ENCODE assay signal across 8 cellular contexts in the genomic region with DNA sequence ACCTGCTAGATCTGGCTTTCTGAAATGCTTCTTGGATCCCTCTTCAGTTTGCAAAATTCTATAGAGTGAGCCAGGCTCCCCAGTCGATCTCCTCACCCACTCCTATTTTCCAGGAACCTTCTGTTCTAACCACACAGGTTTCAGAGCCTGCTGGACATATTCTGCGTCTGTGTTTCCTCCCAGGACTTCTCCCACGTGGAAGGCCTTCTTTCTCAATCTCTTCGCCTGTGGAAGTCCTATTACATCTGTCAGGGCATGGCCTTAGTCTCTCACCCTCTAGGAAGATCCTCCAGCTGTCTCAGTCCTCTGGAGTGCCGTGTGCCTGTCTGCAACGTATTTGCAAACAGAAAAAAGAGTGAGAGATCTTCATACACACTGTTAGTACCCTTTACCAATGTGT. TPM values are rescaled to one million over a fixed set of nuclear protein-coding genes. Genes with fewer than 3 reads are reported as not detected.
DNase-seq lines count a peak whose midpoint lies in the region; ATAC-seq and TF ChIP-seq lines count a peak whose summit lies in the region.

No MANE protein-coding gene starts in this region.

- H3K4me3 ChIP-seq in dorsolateral prefrontal cortex (no peak overlapping the region), uterus (no peak overlapping the region)

- no peak for DNase-seq in activated naive CD4-positive, alpha-beta T cell treated with anti-CD3 and anti-CD28 coated beads, Interleukin-2, amount 10 ng/mL, durations not matched to agents 7 days and 5 days
- no peak for DNase-seq in activated naive CD4-positive, alpha-beta T cell treated with anti-CD3 and anti-CD28 coated beads, Interleukin-2, amount 50 U/mL, for 16 hours
- peak in 2 of 10 donors; percentile 34 to 36 for DNase-seq in dorsolateral prefrontal cortex
- DNase-seq in myocyte (ENCODE audit: low read depth), result peak; percentile 76
- DNase-seq in uterus, result peak; percentile 48 to 54
- no peak for DNase-seq in NK-92 (lab: John Stamatoyannopoulos, UW; ENCODE audit: unreplicated experiment)
- no peak for DNase-seq in stimulated activated naive CD4-positive, alpha-beta T cell (lab: John Stamatoyannopoulos, UW)

- H3K4me1 Mint-ChIP-seq in activated naive CD4-positive, alpha-beta T cell treated with anti-CD3 and anti-CD28 coated beads, Interleukin-2, amount 10 ng/mL, durations not matched to agents 7 days and 5 days, result peaks cover 22% of the 10 kb centered on the region

- peak overlapping the region; percentile 12 for H3K4me3 Mint-ChIP-seq in activated naive CD4-positive, alpha-beta T cell treated with anti-CD3 and anti-CD28 coated beads, Interleukin-2, amount 10 ng/mL, durations not matched to agents 7 days and 5 days

- H3K27ac ChIP-seq in dorsolateral prefrontal cortex (peak overlapping the region in 45 of 59 donors; percentile 4 to 91 (median 69)), uterus (peak overlapping the region; percentile 91 to 94)

- CTCF ChIA-PET in activated naive CD4-positive, alpha-beta T cell treated with anti-CD3 and anti-CD28 coated beads, Interleukin-2, amount 10 ng/mL, durations not matched to agents 7 days and 5 days (lab: Charles Lee), result interaction anchor here (0.8 to 1.3 kb wide), 3 partner anchors 32 to 43 kb away, joined by 3 to 4 read pairs (median 3); no protein-coding TSS in a partner anchor

- H3K36me3 ChIP-seq in uterus, result no peaks in the 10 kb centered on the region

- no peak for TF ChIP-seq POLR2A in uterus (IDR thresholded peaks at IDR 0.05)

- TF ChIP-seq CTCF in dorsolateral prefrontal cortex (IDR thresholded peaks at IDR 0.05 in 54 of 56, conservative IDR thresholded peaks at IDR 0.05 in 2 of 56; ENCODE audit: low read depth in 1 of 56, partially characterized antibody in 56 of 56) (no peak), uterus (IDR thresholded peaks at IDR 0.05) (no peak)

- H3K4me1 ChIP-seq in uterus, result peaks cover 0 to 11% of the 10 kb centered on the region in 2 donors

- intact Hi-C loops in dorsolateral prefrontal cortex (cut with DNase I) (loop anchor here in 1 of 2 donors (5.0 kb wide), 1 partner anchor 39 kb away; a partner anchor contains a TSS), uterus (cut with DNase I; ENCODE audit: low total_unique reads) (no loop called here)

- H3K9me3 ChIP-seq in uterus, result no peaks in the 10 kb centered on the region

- no peak for ATAC-seq in GM18907 (IDR thresholded peaks at IDR 0.05; ENCODE audit: unreplicated experiment)

- H3K36me3 Mint-ChIP-seq in activated naive CD4-positive, alpha-beta T cell treated with anti-CD3 and anti-CD28 coated beads, Interleukin-2, amount 10 ng/mL, durations not matched to agents 7 days and 5 days, result peaks cover 11% of the 10 kb centered on the region

- H3K27ac Mint-ChIP-seq in activated naive CD4-positive, alpha-beta T cell treated with anti-CD3 and anti-CD28 coated beads, Interleukin-2, amount 10 ng/mL, durations not matched to agents 7 days and 5 days, result peak overlapping the region; percentile 29

- no peaks in the 10 kb centered on the region for H3K27me3 ChIP-seq in dorsolateral prefrontal cortex
- H3K27me3 ChIP-seq in uterus, result no peaks in the 10 kb centered on the region

- H3K27me3 Mint-ChIP-seq in activated naive CD4-positive, alpha-beta T cell treated with anti-CD3 and anti-CD28 coated beads, Interleukin-2, amount 10 ng/mL, durations not matched to agents 7 days and 5 days, result no peaks in the 10 kb centered on the region

- H3K9me3 Mint-ChIP-seq in activated naive CD4-positive, alpha-beta T cell treated with anti-CD3 and anti-CD28 coated beads, Interleukin-2, amount 10 ng/mL, durations not matched to agents 7 days and 5 days, result no peaks in the 10 kb centered on the region

RNA-seq across cellular contexts. Expression of a gene that starts 1.7 kb away (rescaled TPM):
- total RNA-seq in dorsolateral prefrontal cortex (10 to 100 TPM; 15.1 to 48.4 (median 25.2) TPM), myocyte (26.1 and 33.6 TPM in 2 replicates), uterus (10 to 100 TPM; 14.1 to 35.2 (median 24.7) TPM)
- polyA plus RNA-seq in myocyte (2012), result 42.1 TPM

RNA-seq across cellular contexts. Expression of a gene that starts 39.8 kb away (rescaled TPM):
- 100 to 1,000 TPM in 10 of 120 experiments, 10 to 100 TPM in 110; 54.5 to 110 (median 84.5) TPM for total RNA-seq in dorsolateral prefrontal cortex
- 18.5 and 25.0 TPM in 2 replicates for total RNA-seq in myocyte
- polyA plus RNA-seq in myocyte (2012), result 57.8 TPM
- total RNA-seq in uterus, result 10 to 100 TPM; 32.6 to 82.7 (median 60.8) TPM

Comparison
In these comparisons a context has a peak if more than half of its experiments do, and no peak if none do; other contexts are left out.
1. DNase-seq: peak in myocyte (single experiment) and uterus (2 of 2); none in activated naive CD4-positive, alpha-beta T cell treated with anti-CD3 and anti-CD28 coated beads, Interleukin-2, amount 10 ng/mL, durations not matched to agents 7 days and 5 days (single experiment), activated naive CD4-positive, alpha-beta T cell treated with anti-CD3 and anti-CD28 coated beads, Interleukin-2, amount 50 U/mL, for 16 hours (single experiment), NK-92 (single experiment) and stimulated activated naive CD4-positive, alpha-beta T cell (0 of 6).